ENCODE assay signal across 23 cellular contexts in genomic region chr1:11714831-11715574, GRCh38. TPM values are rescaled to one million over a fixed set of nuclear protein-coding genes. Genes with fewer than 3 reads are reported as not detected.
A peak's percentile ranks its signal among the peaks of the same experiment; 100 is the strongest.
DNase-seq lines count a peak whose midpoint lies in the region; ATAC-seq and TF ChIP-seq lines count a peak whose summit lies in the region.
"Had no signal": no experiment of that assay in that cellular context is flagged by ENCODE, and none has a peak within 500 bp of the region (broad histone marks: within the 10 kb centered on the region; RNA-seq: fewer than 3 reads in every experiment).

No MANE protein-coding gene starts in this region.

- BruUV-seq in Caco-2 (replicated peaks; lab: Mats Ljungman, UMichigan) = no TSS peak

- H3K9me3 ChIP-seq in Caco-2 (no peaks in the 10 kb centered on the region), thyroid gland (no peaks in the 10 kb centered on the region)
- H3K9me3 ChIP-seq: BLaER1 treated with 17β-estradiol and CSF1 and Interleukin-3, amounts not matched to agents 10 nM and 100 nM; MG63; SK-N-SH had no signal

- H3K4me1 ChIP-seq in Caco-2 (no peaks in the 10 kb centered on the region), thyroid gland (peaks cover 4 to 6% of the 10 kb centered on the region in 2 donors)

- H3K36me3 Mint-ChIP-seq in Caco-2 (ENCODE audit: insufficient read depth, unreplicated experiment) = no peaks in the 10 kb centered on the region
- H3K36me3 Mint-ChIP-seq: CD4-positive, alpha-beta memory T cell had no signal

- no peak overlapping the region for H3K27ac Mint-ChIP-seq in Caco-2 (ENCODE audit: unreplicated experiment)

- H3K27me3 Mint-ChIP-seq in Caco-2 (ENCODE audit: insufficient read depth, unreplicated experiment) = no peaks in the 10 kb centered on the region

- TF ChIP-seq CTCF in dorsolateral prefrontal cortex (IDR thresholded peaks at IDR 0.05 in 54 of 56, conservative IDR thresholded peaks at IDR 0.05 in 2 of 56; ENCODE audit: low read depth in 1 of 56, partially characterized antibody in 56 of 56) (no peak), Caco-2 (IDR thresholded peaks at IDR 0.05; ENCODE audit: insufficient read depth in 1 of 2, low read depth in 1 of 2, low read length in 1 of 2, severe bottlenecking in 1 of 2, unreplicated experiment in 1 of 2) (no peak), thyroid gland (IDR thresholded peaks at IDR 0.05) (no peak)

- DNase-seq in NCI-H2171 treated with DMSO at 0.1 percent for 48 hours (lab: John Stamatoyannopoulos, UW) (peak; percentile 86), dorsolateral prefrontal cortex (peak in 8 of 10 donors; percentile 34 to 80 (median 64)), middle frontal gyrus (ENCODE audit: extremely low spot score, low spot score) (peak; percentile 14), superior temporal gyrus (ENCODE audit: extremely low spot score) (peak; percentile 68), Caco-2 (no peak), thyroid gland (no peak)
- DNase-seq: CD4-positive, alpha-beta memory T cell; GDM1; MG63; NCI-H1417; NCI-H187 treated with DMSO at 0.1 percent for 48 hours; NCI-H2107; NCI-H2227 treated with DMSO at 0.1 percent for 48 hours; NCI-H510A; NK-92 treated with Interleukin-12 subunit alpha and Interleukin-12 subunit beta, amount 100 ng/mL, for 24 hours; SIG-M5; SK-N-SH had no signal

- H3K4me3 ChIP-seq in dorsolateral prefrontal cortex (no peak overlapping the region), Caco-2 (ENCODE audit: low read depth, low read length) (no peak overlapping the region), thyroid gland (replicated peaks in 1 of 3) (no peak overlapping the region)
- H3K4me3 ChIP-seq: BLaER1 treated with 17β-estradiol and CSF1 and Interleukin-3, amounts not matched to agents 10 nM and 100 nM; MG63 had no signal

- H3K27me3 ChIP-seq in dorsolateral prefrontal cortex = no peaks in the 10 kb centered on the region
- H3K27me3 ChIP-seq in Caco-2 (replicated peaks; ENCODE audit: control insufficient read depth, insufficient read depth, low read length) = no peaks in the 10 kb centered on the region
- no peaks in the 10 kb centered on the region for H3K27me3 ChIP-seq in thyroid gland
- H3K27me3 ChIP-seq: BLaER1 treated with 17β-estradiol and CSF1 and Interleukin-3, amounts not matched to agents 10 nM and 100 nM had no signal

- no peak overlapping the region for H3K4me3 Mint-ChIP-seq in Caco-2 (ENCODE audit: unreplicated experiment)
- H3K4me3 Mint-ChIP-seq: CD4-positive, alpha-beta memory T cell had no signal

- intact Hi-C loops in dorsolateral prefrontal cortex (cut with DNase I) = loop anchor here (5.0 to 10.0 kb wide), 2 partner anchors 38 to 680 kb away; no protein-coding TSS in a partner anchor
- intact Hi-C loops in Caco-2 (cut with micrococcal nuclease; ENCODE audit: unreplicated experiment) = loop anchor here (5.0 kb wide), 1 partner anchor 63 kb away; the partner anchor contains the start of genes FBXO2 and FBXO44
- intact Hi-C loops in thyroid gland (cut with DNase I) = no loop called here

- WGBS in thyroid gland, 2 donors = 85% methylated on average over 12 to 18 of the region's 24 CpGs

- no peak for ATAC-seq in GM21381 (IDR thresholded peaks at IDR 0.05; ENCODE audit: unreplicated experiment)
- ATAC-seq: Panc1 had no signal

- H3K36me3 ChIP-seq in Caco-2 (ENCODE audit: control insufficient read depth, insufficient read depth, low read length) = no peaks in the 10 kb centered on the region
- H3K36me3 ChIP-seq in thyroid gland = no peaks in the 10 kb centered on the region
- H3K36me3 ChIP-seq: MG63 had no signal

- CTCF ChIA-PET in Caco-2 (lab: Charles Lee) = interaction anchor here (0.8 kb wide), 1 partner anchor 51 kb away, joined by 3 read pairs; the partner anchor contains the start of gene FBXO6

- no peaks in the 10 kb centered on the region for H3K4me1 Mint-ChIP-seq in Caco-2 (ENCODE audit: low read depth, unreplicated experiment)

- H3K9me3 Mint-ChIP-seq in Caco-2 (ENCODE audit: unreplicated experiment) = no peaks in the 10 kb centered on the region

- no peak for TF ChIP-seq POLR2A in thyroid gland (IDR thresholded peaks at IDR 0.05)

- H3K27ac ChIP-seq in dorsolateral prefrontal cortex (peak overlapping the region in 2 of 59 donors; percentile 5 to 74), thyroid gland (no peak overlapping the region)

- POLR2A ChIA-PET in Caco-2 (lab: Charles Lee) = no interaction called here

RNA-seq across cellular contexts. Expression of gene AGTRAP, which starts 20.9 kb away (rescaled TPM):
- total RNA-seq in dorsolateral prefrontal cortex = 10 to 100 TPM in 113 of 120 experiments, 1 to 10 TPM in 7; 5.0 to 40.1 (median 15.7) TPM
- total RNA-seq in Caco-2 (2022) = 44.2 and 44.4 TPM in 2 replicates
- total RNA-seq in thyroid gland = 10 to 100 TPM; 35.6 to 72.4 (median 63.6) TPM

RNA-seq across cellular contexts. Expression of gene DRAXIN, which starts 23.5 kb away (rescaled TPM):
- total RNA-seq in dorsolateral prefrontal cortex = 1 to 10 TPM in 59 of 120 experiments, under 1 TPM in 61; 0.26 to 3.8 (median 0.99) TPM
- total RNA-seq in Caco-2 (2022) = 0.05 TPM in 1 of 2 replicates, not detected in the other
- total RNA-seq in thyroid gland = not detected
- total RNA-seq: H4 had no signal

RNA-seq across cellular contexts. Expression of gene MAD2L2, which starts 34.1 kb away (rescaled TPM):
- 10 to 100 TPM; 15.8 to 42.3 (median 25.8) TPM for total RNA-seq in dorsolateral prefrontal cortex
- 45.2 and 49.9 TPM in 2 replicates for total RNA-seq in Caco-2 (2022)
- 10 to 100 TPM; 12.0 to 43.9 (median 21.5) TPM for total RNA-seq in thyroid gland

RNA-seq across cellular contexts. Expression of gene C1orf167, which starts 47.0 kb away (rescaled TPM):
- 1 to 10 TPM in 2 of 120 experiments, under 1 TPM in 23, not detected in 95; 0.14 to 1.8 (median 0.57) TPM for total RNA-seq in dorsolateral prefrontal cortex
- 0.64 and 0.97 TPM in 2 replicates for total RNA-seq in Caco-2 (2022)
- 1 to 10 TPM in 1 of 4 donors, under 1 TPM in 1, not detected in 2; 0.22 to 6.3 TPM for total RNA-seq in thyroid gland
- total RNA-seq: CD4-positive, alpha-beta memory T cell; Daoy; H4; LHCN-M2 had no signal

RNA-seq across cellular contexts. Expression of gene FBXO6, which starts 51.0 kb away (rescaled TPM):
- 10 to 100 TPM in 25 of 120 experiments, 1 to 10 TPM in 95; 3.9 to 15.3 (median 8.3) TPM for total RNA-seq in dorsolateral prefrontal cortex
- 9.1 and 9.7 TPM in 2 replicates for total RNA-seq in Caco-2 (2022)
- total RNA-seq in thyroid gland = 10 to 100 TPM in 2 of 4 donors, 1 to 10 TPM in 2; 8.1 to 10.9 (median 10.3) TPM

Comparison
In these comparisons a context has a peak if more than half of its experiments do, and no peak if none do; other contexts are left out.
1. DNase-seq: peak in NCI-H2171 treated with DMSO at 0.1 percent for 48 hours (single experiment), dorsolateral prefrontal cortex (8 of 10), middle frontal gyrus (single experiment) and superior temporal gyrus (single experiment); none in Caco-2 (0 of 2) and thyroid gland (0 of 2).